ENCODE assay signal across 22 cellular contexts in the genomic region with DNA sequence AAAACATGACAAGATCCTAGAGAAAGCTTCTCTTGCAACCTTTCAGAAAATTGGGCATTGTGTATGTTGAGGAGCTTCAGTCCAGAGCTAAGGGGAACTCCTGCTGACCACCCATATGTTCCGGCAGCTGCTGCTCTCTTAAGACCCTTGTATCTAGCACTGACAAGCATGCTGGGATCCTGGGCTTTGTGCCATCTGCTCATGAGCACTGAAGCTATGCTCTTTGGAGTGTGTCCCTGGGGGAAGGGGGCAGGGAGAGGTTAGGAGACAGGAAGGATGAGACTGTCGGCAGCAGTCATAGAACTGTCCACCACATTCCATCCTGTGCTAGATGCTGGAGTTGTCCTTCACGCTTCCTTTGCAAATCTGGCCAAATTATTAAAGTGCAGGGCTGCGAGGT.
DNase-seq lines count a peak whose midpoint lies in the region; TF ChIP-seq lines count a peak whose summit lies in the region.
"Had no signal": no experiment of that assay in that cellular context is flagged by ENCODE, and none has a peak within 500 bp of the region (broad histone marks: within the 10 kb centered on the region; RNA-seq: fewer than 3 reads in every experiment).

No MANE protein-coding gene starts in this region.

- H3K4me2 ChIP-seq in BLaER1 treated with 17β-estradiol and CSF1 and Interleukin-3, amounts not matched to agents 10 nM and 100 nM: peak overlapping the region in 8 of 11 experiments; percentile 36 to 74 (median 62); a peak in 14 of 22 replicates
- H3K4me2 ChIP-seq: SK-N-SH had no signal

- no peak overlapping the region for H3K27ac ChIP-seq in BLaER1 treated with 17β-estradiol and CSF1 and Interleukin-3, amounts not matched to agents 10 nM and 100 nM
- H3K27ac ChIP-seq in transverse colon: no peak overlapping the region
- H3K27ac ChIP-seq: HL-60, neutrophil, Peyer's patch, psoas muscle, skin epidermis, VCaP had no signal

- H3K36me3 ChIP-seq in BLaER1 treated with 17β-estradiol and CSF1 and Interleukin-3, amounts not matched to agents 10 nM and 100 nM: peaks cover 23 to 98% (median 37%) of the 10 kb centered on the region in 11 experiments
- no peaks in the 10 kb centered on the region for H3K36me3 ChIP-seq in transverse colon
- H3K36me3 ChIP-seq: neutrophil, Peyer's patch had no signal

- TF ChIP-seq POLR2A in transverse colon (IDR thresholded peaks at IDR 0.05): no peak

- intact Hi-C loops in transverse colon (cut with DNase I; ENCODE audit: low total_unique reads): no loop called here

- H3K4me3 ChIP-seq in BLaER1 treated with 17β-estradiol and CSF1 and Interleukin-3, amounts not matched to agents 10 nM and 100 nM: no peak overlapping the region
- no peak overlapping the region for H3K4me3 ChIP-seq in transverse colon
- H3K4me3 ChIP-seq: Peyer's patch, psoas muscle, skin epidermis had no signal

- DNase-seq in NCI-H1092 (lab: John Stamatoyannopoulos, UW) (peak; percentile 81), NCI-H524 treated with DMSO at 0.1 percent for 48 hours (lab: John Stamatoyannopoulos, UW) (peak; percentile 95), left kidney (ENCODE audit: low read depth, low spot score) (peak; percentile 28), HT-29 (ENCODE audit: low spot score) (no peak), transverse colon (no peak)
- DNase-seq in activated CD4-positive, CD25-positive, alpha-beta regulatory T cell (lab: John Stamatoyannopoulos, UW): no peak
- DNase-seq: activated CD4-positive, alpha-beta T cell treated with anti-CD3 and anti-CD28 coated beads, Interleukin-2, amount 50 U/mL, for 1 hour; activated CD8-positive, alpha-beta memory T cell treated with anti-CD3 and anti-CD28 coated beads, Interleukin-2, amount 50 U/mL, for 48 hours; activated naive CD8-positive, alpha-beta T cell treated with anti-CD3 and anti-CD28 coated beads, Interleukin-2, amount 50 U/mL, for 24 hours; CD8-positive, alpha-beta T cell; IMR-90; mammary epithelial cell; NCI-H1105 treated with DMSO at 0.1 percent for 48 hours; Peyer's patch; psoas muscle; SK-N-SH; stimulated activated naive B cell treated with anti-CD40 and anti-IgM and Interleukin-4, amounts not matched to agents 10 μg/mL and 1 μg/mL and 100 μg/mL, for 72 hours had no signal

- no peaks in the 10 kb centered on the region for H3K27me3 ChIP-seq in BLaER1 treated with 17β-estradiol and CSF1 and Interleukin-3, amounts not matched to agents 10 nM and 100 nM
- no peaks in the 10 kb centered on the region for H3K27me3 ChIP-seq in transverse colon
- H3K27me3 ChIP-seq: neutrophil, Peyer's patch had no signal

- H3K9me3 ChIP-seq in BLaER1 treated with 17β-estradiol and CSF1 and Interleukin-3, amounts not matched to agents 10 nM and 100 nM (replicated peaks in 1 of 11): no peaks in the 10 kb centered on the region
- H3K9me3 ChIP-seq in transverse colon: no peaks in the 10 kb centered on the region
- H3K9me3 ChIP-seq: neutrophil, Peyer's patch, psoas muscle, SK-N-SH had no signal

- H4K20me1 ChIP-seq in BLaER1 treated with 17β-estradiol and CSF1 and Interleukin-3, amounts not matched to agents 10 nM and 100 nM: peaks cover 0 to 100% (median 0%) of the 10 kb centered on the region in 11 experiments; a peak in 6 of 22 replicates

- TF ChIP-seq EP300 in transverse colon (IDR thresholded peaks at IDR 0.05; ENCODE audit: low read depth): no peak

- in situ Hi-C loops in transverse colon (cut with MboI; ENCODE audit: low pct_ligation_motif_present in 1 of 4, low pct_unique_long_range_greater_than_20kb in 1 of 4, low sequenced_read_pairs in 3 of 4): no loop called here

- H3K9ac ChIP-seq in BLaER1 treated with 17β-estradiol and CSF1 and Interleukin-3, amounts not matched to agents 10 nM and 100 nM: no peak overlapping the region
- H3K9ac ChIP-seq: SK-N-SH had no signal

- peaks cover 0 to 14% (median 11%) of the 10 kb centered on the region in 10 experiments; a peak in 16 of 20 replicates for H3K4me1 ChIP-seq in BLaER1 treated with 17β-estradiol and CSF1 and Interleukin-3, amounts not matched to agents 10 nM and 100 nM
- H3K4me1 ChIP-seq in transverse colon: peaks cover 0 to 8% (median 0%) of the 10 kb centered on the region in 4 donors
- H3K4me1 ChIP-seq: Peyer's patch, psoas muscle had no signal

- WGBS in transverse colon (ENCODE audit: low coverage in 1 of 2), 2 donors: 81 to 92% methylated on average over 2 to 4 of the region's 4 CpGs

- no peak for TF ChIP-seq CTCF in transverse colon (IDR thresholded peaks at IDR 0.05)

Comparison
In these comparisons a context has a peak if more than half of its experiments do, and no peak if none do; other contexts are left out.
1. DNase-seq: peak in NCI-H1092 (single experiment), NCI-H524 treated with DMSO at 0.1 percent for 48 hours (single experiment) and left kidney (single experiment); none in HT-29 (single experiment), transverse colon (single experiment) and activated CD4-positive, CD25-positive, alpha-beta regulatory T cell (0 of 4).